ENCODE assay signal across 17 cellular contexts in the genomic region with DNA sequence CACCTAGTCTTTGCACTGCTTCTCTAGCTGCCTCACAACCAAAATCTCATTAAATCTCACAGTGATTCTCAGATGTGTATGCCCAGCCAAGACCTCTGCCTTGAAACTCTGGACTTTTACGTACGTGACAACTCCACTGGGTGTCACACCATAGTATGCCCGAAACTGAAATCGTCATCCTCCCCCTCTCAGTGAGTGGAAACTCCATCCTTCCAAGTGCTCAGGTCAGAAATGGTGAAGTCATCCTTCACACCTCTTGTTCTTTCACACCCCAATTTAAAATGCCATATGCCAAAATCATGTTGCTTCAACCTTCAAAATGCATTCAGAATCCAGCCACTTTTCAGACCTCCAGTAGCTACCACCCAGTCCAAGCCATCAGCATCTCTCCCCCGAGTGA. TPM values are rescaled to one million over a fixed set of nuclear protein-coding genes. Genes with fewer than 3 reads are reported as not detected.
A peak's percentile ranks its signal among the peaks of the same experiment; 100 is the strongest.
DNase-seq lines count a peak whose midpoint lies in the region; ATAC-seq and TF ChIP-seq lines count a peak whose summit lies in the region.
"Had no signal": no experiment of that assay in that cellular context is flagged by ENCODE, and none has a peak within 500 bp of the region (broad histone marks: within the 10 kb centered on the region; RNA-seq: fewer than 3 reads in every experiment).

No MANE protein-coding gene starts in this region.

- H3K9me3 Mint-ChIP-seq in activated CD4-positive, alpha-beta T cell treated with anti-CD3 and anti-CD28 coated beads, Interleukin-2, amount 10 ng/mL, durations not matched to agents 24 days and 14 days, result peaks cover 4% of the 10 kb centered on the region
- no peaks in the 10 kb centered on the region for H3K9me3 Mint-ChIP-seq in activated naive CD8-positive, alpha-beta T cell (ENCODE audit: low read depth)
- H3K9me3 Mint-ChIP-seq: IgD-negative memory B cell, neural progenitor cell had no signal

- no peak for TF ChIP-seq CTCF in sigmoid colon (IDR thresholded peaks at IDR 0.05)
- TF ChIP-seq CTCF in brain microvascular endothelial cell (IDR thresholded peaks at IDR 0.05; ENCODE audit: low read depth, low read length, missing control alignments), result no peak

- ATAC-seq in HG02610 (IDR thresholded peaks at IDR 0.05; ENCODE audit: unreplicated experiment), result peak; percentile 55
- no peak for ATAC-seq in GM19023 (IDR thresholded peaks at IDR 0.05; ENCODE audit: unreplicated experiment)
- ATAC-seq: sciatic nerve had no signal

- peak overlapping the region; percentile 99 for H3K27ac Mint-ChIP-seq in activated CD4-positive, alpha-beta T cell treated with anti-CD3 and anti-CD28 coated beads, Interleukin-2, amount 10 ng/mL, durations not matched to agents 24 days and 14 days
- peak overlapping the region; percentile 92 for H3K27ac Mint-ChIP-seq in activated naive CD8-positive, alpha-beta T cell

- H3K4me1 ChIP-seq in sigmoid colon, result no peaks in the 10 kb centered on the region
- H3K4me1 ChIP-seq: Caco-2, esophagus squamous epithelium, neural progenitor cell had no signal

- H3K4me1 Mint-ChIP-seq in activated CD4-positive, alpha-beta T cell treated with anti-CD3 and anti-CD28 coated beads, Interleukin-2, amount 10 ng/mL, durations not matched to agents 24 days and 14 days, result peaks cover 39% of the 10 kb centered on the region
- H3K4me1 Mint-ChIP-seq in activated naive CD8-positive, alpha-beta T cell (ENCODE audit: low read depth), result peaks cover 32% of the 10 kb centered on the region

- H3K9me3 ChIP-seq in sigmoid colon, result no peaks in the 10 kb centered on the region
- H3K9me3 ChIP-seq: Caco-2, esophagus squamous epithelium had no signal

- peak; percentile 76 for DNase-seq in activated CD4-positive, alpha-beta T cell treated with anti-CD3 and anti-CD28 coated beads, Interleukin-2, amount 10 ng/mL, durations not matched to agents 24 days and 14 days
- DNase-seq in activated CD4-positive, alpha-beta T cell treated with anti-CD3 and anti-CD28 coated beads for 4 hours, result no peak
- DNase-seq in stimulated activated CD8-positive, alpha-beta memory T cell treated with anti-CD3 and anti-CD28 coated beads, Interleukin-15, amount 100 ng/mL, for 48 hours (ENCODE audit: low read depth in 2 of 2), result peak; percentile 44 to 47
- no peak for DNase-seq in sigmoid colon
- DNase-seq in brain microvascular endothelial cell, result no peak
- DNase-seq: Caco-2, esophagus squamous epithelium, NCI-H1092 treated with DMSO at 0.1 percent for 48 hours, trophoblast cell, WERI-Rb-1 had no signal

- peaks cover 51% of the 10 kb centered on the region for H3K36me3 Mint-ChIP-seq in activated CD4-positive, alpha-beta T cell treated with anti-CD3 and anti-CD28 coated beads, Interleukin-2, amount 10 ng/mL, durations not matched to agents 24 days and 14 days (ENCODE audit: low read depth)
- H3K36me3 Mint-ChIP-seq in activated naive CD8-positive, alpha-beta T cell, result peaks cover 16% of the 10 kb centered on the region

- no peaks in the 10 kb centered on the region for H3K27me3 Mint-ChIP-seq in activated CD4-positive, alpha-beta T cell treated with anti-CD3 and anti-CD28 coated beads, Interleukin-2, amount 10 ng/mL, durations not matched to agents 24 days and 14 days
- no peaks in the 10 kb centered on the region for H3K27me3 Mint-ChIP-seq in activated naive CD8-positive, alpha-beta T cell
- H3K27me3 Mint-ChIP-seq: IgD-negative memory B cell had no signal

- H3K36me3 ChIP-seq in sigmoid colon (no peaks in the 10 kb centered on the region), brain microvascular endothelial cell (replicated peaks) (no peaks in the 10 kb centered on the region)
- H3K36me3 ChIP-seq: neural progenitor cell, WERI-Rb-1 had no signal

- H3K4me3 ChIP-seq in sigmoid colon (no peak overlapping the region), brain microvascular endothelial cell (ENCODE audit: low read depth, low read length) (no peak overlapping the region)
- H3K4me3 ChIP-seq: esophagus squamous epithelium, hepatocyte, neural progenitor cell had no signal

- intact Hi-C loops in activated CD4-positive, alpha-beta T cell treated with anti-CD3 and anti-CD28 coated beads, Interleukin-2, amount 10 ng/mL, durations not matched to agents 24 days and 14 days (cut with micrococcal nuclease), result loop anchor here (5.0 kb wide), 2 partner anchors 43 to 247 kb away; a partner anchor contains a TSS
- intact Hi-C loops in sigmoid colon (cut with DNase I), result no loop called here

- 89 to 93% methylated on average over 5 of the region's 5 CpGs for WGBS in sigmoid colon, 2 donors

- in situ Hi-C loops in brain microvascular endothelial cell (cut with HindIII; ENCODE audit: low pct_ligation_motif_present, low sequenced_read_pairs), result no loop called here

- no peak for TF ChIP-seq POLR2A in sigmoid colon (IDR thresholded peaks at IDR 0.05)

- no peak overlapping the region for H3K27ac ChIP-seq in sigmoid colon
- no peak overlapping the region for H3K27ac ChIP-seq in brain microvascular endothelial cell
- H3K27ac ChIP-seq: esophagus squamous epithelium, hepatocyte, neural progenitor cell, WERI-Rb-1 had no signal

- no peak for TF ChIP-seq EP300 in sigmoid colon (IDR thresholded peaks at IDR 0.05)

- H3K27me3 ChIP-seq in sigmoid colon, result no peaks in the 10 kb centered on the region
- H3K27me3 ChIP-seq in brain microvascular endothelial cell (replicated peaks), result no peaks in the 10 kb centered on the region
- H3K27me3 ChIP-seq: esophagus squamous epithelium, hepatocyte, neural progenitor cell had no signal

- H3K4me3 Mint-ChIP-seq in activated CD4-positive, alpha-beta T cell treated with anti-CD3 and anti-CD28 coated beads, Interleukin-2, amount 10 ng/mL, durations not matched to agents 24 days and 14 days, result peak overlapping the region; percentile 78
- peak overlapping the region; percentile 50 for H3K4me3 Mint-ChIP-seq in activated naive CD8-positive, alpha-beta T cell
- H3K4me3 Mint-ChIP-seq: IgD-negative memory B cell, neural progenitor cell had no signal

RNA-seq across cellular contexts. Expression of a gene that starts 42.5 kb away (rescaled TPM):
- 321 and 352 TPM in 2 replicates for total RNA-seq in activated CD4-positive, alpha-beta T cell treated with anti-CD3 and anti-CD28 coated beads, Interleukin-2, amount 10 ng/mL, durations not matched to agents 24 days and 14 days
- 10 to 100 TPM; 15.3 to 38.0 (median 27.7) TPM for total RNA-seq in sigmoid colon
- polyA plus RNA-seq in sigmoid colon, result 10 to 100 TPM in 2 of 3 donors, 1 to 10 TPM in 1; 6.5 to 40.9 (median 10.2) TPM

RNA-seq across cellular contexts. Expression of a gene that starts 49.2 kb away (rescaled TPM):
- 78.1 and 85.6 TPM in 2 replicates for total RNA-seq in activated CD4-positive, alpha-beta T cell treated with anti-CD3 and anti-CD28 coated beads, Interleukin-2, amount 10 ng/mL, durations not matched to agents 24 days and 14 days
- 10 to 100 TPM; 16.6 to 23.8 (median 22.2) TPM for total RNA-seq in sigmoid colon
- 10 to 100 TPM in 2 of 3 donors, 1 to 10 TPM in 1; 5.5 to 13.5 (median 12.0) TPM for polyA plus RNA-seq in sigmoid colon

Comparison
In these comparisons a context has a peak if more than half of its experiments do, and no peak if none do; other contexts are left out.
1. DNase-seq: peak in activated CD4-positive, alpha-beta T cell treated with anti-CD3 and anti-CD28 coated beads, Interleukin-2, amount 10 ng/mL, durations not matched to agents 24 days and 14 days (single experiment) and stimulated activated CD8-positive, alpha-beta memory T cell treated with anti-CD3 and anti-CD28 coated beads, Interleukin-15, amount 100 ng/mL, for 48 hours (2 of 2); none in activated CD4-positive, alpha-beta T cell treated with anti-CD3 and anti-CD28 coated beads for 4 hours (0 of 2), sigmoid colon (single experiment) and brain microvascular endothelial cell (single experiment).